In the genomic region with DNA sequence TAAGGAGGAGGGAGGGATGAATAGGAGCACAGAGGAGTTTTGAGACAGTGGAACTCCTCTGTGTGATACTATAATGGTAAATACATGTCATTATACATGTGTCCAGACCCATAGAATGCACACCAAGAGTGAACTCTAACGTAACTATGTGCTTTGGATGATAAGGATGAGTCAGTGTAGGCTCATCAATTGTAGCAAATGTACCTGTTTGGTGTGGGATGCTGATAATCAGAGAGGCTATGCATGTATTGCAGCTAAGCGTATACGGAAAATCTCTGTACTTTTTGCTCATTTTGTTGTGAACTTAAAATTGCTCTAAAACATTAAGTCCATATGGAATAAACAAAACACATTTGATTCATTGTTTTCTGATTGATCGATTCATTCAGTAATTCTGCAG, we compare ENCODE assay signal across 30 cellular contexts.
"Had no signal": no experiment of that assay in that cellular context is flagged by ENCODE, and none has a peak within 500 bp of the region (broad histone marks: within the 10 kb centered on the region; RNA-seq: fewer than 3 reads in every experiment).

No MANE protein-coding gene starts in this region.

- H3K27ac Mint-ChIP-seq: memory B cell; naive thymus-derived CD4-positive, alpha-beta T cell; natural killer cell treated with Interleukin-12 subunit alpha and Interleukin-12 subunit beta and Interleukin-15 and Interleukin-18, amount 100 ng/mL, for 72 hours; stimulated activated effector memory CD8-positive, alpha-beta T cell treated with anti-CD3 and anti-CD28 coated beads, Interleukin-12 subunit alpha, Interleukin-12 subunit beta, amount 100 ng/mL, for 72 hours; stimulated activated naive CD8-positive, alpha-beta T cell treated with anti-CD3 and anti-CD28 coated beads, Interleukin-15, Interleukin-2, amounts not matched to agents 100 ng/mL and 50 ng/mL, for 24 hours had no signal

- H3K27me3 Mint-ChIP-seq: memory B cell; naive thymus-derived CD4-positive, alpha-beta T cell; natural killer cell treated with Interleukin-12 subunit alpha and Interleukin-12 subunit beta and Interleukin-15 and Interleukin-18, amount 100 ng/mL, for 72 hours; stimulated activated naive CD8-positive, alpha-beta T cell treated with anti-CD3 and anti-CD28 coated beads, Interleukin-15, Interleukin-2, amounts not matched to agents 100 ng/mL and 50 ng/mL, for 24 hours had no signal

- H3K36me3 Mint-ChIP-seq: memory B cell; natural killer cell treated with Interleukin-12 subunit alpha and Interleukin-12 subunit beta and Interleukin-15 and Interleukin-18, amount 100 ng/mL, for 72 hours; stimulated activated effector memory CD8-positive, alpha-beta T cell treated with anti-CD3 and anti-CD28 coated beads, Interleukin-12 subunit alpha, Interleukin-12 subunit beta, amount 100 ng/mL, for 72 hours had no signal

- H3K36me3 ChIP-seq: left ventricle myocardium inferior, pancreas, prostate gland, suprapubic skin, thoracic aorta, tibial artery, upper lobe of right lung, uterus had no signal

- H3K4me1 ChIP-seq: left ventricle myocardium inferior, pancreas, prostate gland, suprapubic skin, tibial artery, upper lobe of right lung, uterus had no signal

- ATAC-seq: mucosa of descending colon; naive thymus-derived CD4-positive, alpha-beta T cell; natural killer cell treated with Interleukin-12 subunit alpha and Interleukin-12 subunit beta and Interleukin-15 and Interleukin-18, amount 100 ng/mL, for 72 hours; pancreas; right cardiac atrium; sciatic nerve; stimulated activated effector memory CD8-positive, alpha-beta T cell treated with anti-CD3 and anti-CD28 coated beads, Interleukin-12 subunit alpha, Interleukin-12 subunit beta, amount 100 ng/mL, for 72 hours; upper lobe of right lung had no signal

- H3K79me2 ChIP-seq: hepatocyte had no signal

- FAIRE-seq: islet of Langerhans, pancreas had no signal

- H2AFZ ChIP-seq: hepatocyte had no signal

- DNase-seq: left ventricle myocardium inferior; midbrain; mucosa of descending colon; naive thymus-derived CD4-positive, alpha-beta T cell; nucleus accumbens; pancreas; posterior cingulate gyrus; retina; right cardiac atrium; stimulated activated CD4-positive, alpha-beta T cell treated with anti-CD3 and anti-CD28 coated beads, Interleukin-12 subunit alpha, Interleukin-12 subunit beta, amount 100 ng/mL, for 4 hours; stimulated activated CD4-positive, alpha-beta T cell treated with anti-CD3 and anti-CD28 coated beads, Interleukin-15, amount 100 ng/mL, for 24 hours; stimulated activated CD4-positive, alpha-beta T cell treated with anti-CD3 and anti-CD28 coated beads, Interleukin-2, amount 100 ng/mL, for 24 hours; stimulated activated CD4-positive, alpha-beta T cell treated with anti-CD3 and anti-CD28 coated beads, Interleukin-4, amount 100 ng/mL, for 24 hours; stimulated activated naive CD4-positive, alpha-beta T cell; tibial artery; trophoblast cell; upper lobe of right lung; uterus had no signal

- H3K4me3 ChIP-seq: hepatocyte, left ventricle myocardium inferior, lung, mucosa of descending colon, pancreas, prostate gland, skin epidermis, suprapubic skin, thoracic aorta, tibial artery, upper lobe of right lung, uterus had no signal

- H3K4me2 ChIP-seq: hepatocyte had no signal

- H3K9me3 ChIP-seq: left ventricle myocardium inferior, mucosa of descending colon, pancreas, prostate gland, suprapubic skin, thoracic aorta, tibial artery, upper lobe of right lung, uterus had no signal

- H3K4me1 Mint-ChIP-seq: stimulated activated effector memory CD8-positive, alpha-beta T cell treated with anti-CD3 and anti-CD28 coated beads, Interleukin-12 subunit alpha, Interleukin-12 subunit beta, amount 100 ng/mL, for 72 hours had no signal

- H3K4me3 Mint-ChIP-seq: memory B cell; naive thymus-derived CD4-positive, alpha-beta T cell; natural killer cell treated with Interleukin-12 subunit alpha and Interleukin-12 subunit beta and Interleukin-15 and Interleukin-18, amount 100 ng/mL, for 72 hours; stimulated activated effector memory CD8-positive, alpha-beta T cell treated with anti-CD3 and anti-CD28 coated beads, Interleukin-12 subunit alpha, Interleukin-12 subunit beta, amount 100 ng/mL, for 72 hours; stimulated activated naive CD8-positive, alpha-beta T cell treated with anti-CD3 and anti-CD28 coated beads, Interleukin-15, Interleukin-2, amounts not matched to agents 100 ng/mL and 50 ng/mL, for 24 hours had no signal

- H3K9me3 Mint-ChIP-seq: memory B cell; naive thymus-derived CD4-positive, alpha-beta T cell; natural killer cell treated with Interleukin-12 subunit alpha and Interleukin-12 subunit beta and Interleukin-15 and Interleukin-18, amount 100 ng/mL, for 72 hours; stimulated activated effector memory CD8-positive, alpha-beta T cell treated with anti-CD3 and anti-CD28 coated beads, Interleukin-12 subunit alpha, Interleukin-12 subunit beta, amount 100 ng/mL, for 72 hours; stimulated activated naive CD8-positive, alpha-beta T cell treated with anti-CD3 and anti-CD28 coated beads, Interleukin-15, Interleukin-2, amounts not matched to agents 100 ng/mL and 50 ng/mL, for 24 hours had no signal

- H3K27me3 ChIP-seq: hepatocyte, pancreas, suprapubic skin, tibial artery, upper lobe of right lung, uterus had no signal

- H3K27ac ChIP-seq: hepatocyte, left ventricle myocardium inferior, pancreas, prostate gland, skin epidermis, suprapubic skin, thoracic aorta, tibial artery, upper lobe of right lung, uterus had no signal
